Comparison of ENCODE assay signal across 26 cellular contexts in genomic region chr11:121488641-121489040, GRCh38. TPM values are rescaled to one million over a fixed set of nuclear protein-coding genes. Genes with fewer than 3 reads are reported as not detected.
A peak's percentile ranks its signal among the peaks of the same experiment; 100 is the strongest.
DNase-seq lines count a peak whose midpoint lies in the region; ATAC-seq and TF ChIP-seq lines count a peak whose summit lies in the region.
"Had no signal": no experiment of that assay in that cellular context is flagged by ENCODE, and none has a peak within 500 bp of the region (broad histone marks: within the 10 kb centered on the region; RNA-seq: fewer than 3 reads in every experiment).

No MANE protein-coding gene starts in this region.

- BruUV-seq in PC-9 (replicated peaks; lab: Mats Ljungman, UMichigan) = no TSS peak

- TF ChIP-seq CTCF in PC-9 (conservative IDR thresholded peaks at IDR 0.05) = no peak
- no peak for TF ChIP-seq CTCF in epithelial cell of esophagus (IDR thresholded peaks at IDR 0.05; ENCODE audit: insufficient read depth, low read depth, low read length, missing control alignments)

- H2AFZ ChIP-seq in PC-9 = no peak overlapping the region

- peak overlapping the region; percentile 45 for H3K4me2 ChIP-seq in PC-9

- POLR2A ChIA-PET in PC-9 (lab: Charles Lee; ENCODE audit: unreplicated experiment) = no interaction called here

- peak overlapping the region; percentile 56 for H3K27ac ChIP-seq in PC-9
- H3K27ac ChIP-seq: cardiac muscle cell, psoas muscle, SJCRH30, testis had no signal

- H3K9me3 ChIP-seq in PC-9 (ENCODE audit: insufficient read depth, low read depth) = no peaks in the 10 kb centered on the region
- H3K9me3 ChIP-seq: psoas muscle, sigmoid colon, SJCRH30, testis had no signal

- H3K4me3 ChIP-seq in PC-9 (no peak overlapping the region), epithelial cell of esophagus (ENCODE audit: low read length) (no peak overlapping the region)
- H3K4me3 ChIP-seq: cardiac muscle cell, psoas muscle, sigmoid colon, SJCRH30, testis had no signal

- no peak for ATAC-seq in activated T-cell treated with anti-CD3 and anti-CD28 coated beads, Interleukin-2, amount 50 U/mL, for 72 hours (replicated peaks in 1 of 2)
- no peak for ATAC-seq in activated T-cell treated with anti-CD3 and anti-CD28 coated beads, Interleukin-2, amount 50 U/mL, for 4 hours
- no peak for ATAC-seq in stimulated activated effector memory CD8-positive, alpha-beta T cell treated with anti-CD3 and anti-CD28 coated beads, Interleukin-12 subunit alpha, Interleukin-12 subunit beta, amount 100 ng/mL, for 72 hours
- no peak for ATAC-seq in GM21737 (IDR thresholded peaks at IDR 0.05; ENCODE audit: unreplicated experiment)

- intact Hi-C loops in PC-9 (cut with micrococcal nuclease; ENCODE audit: unreplicated experiment) = no loop called here

- no peaks in the 10 kb centered on the region for H3K9me2 ChIP-seq in PC-9 (ENCODE audit: insufficient read depth)

- H4K20me1 ChIP-seq in PC-9 (ENCODE audit: insufficient read depth) = no peaks in the 10 kb centered on the region

- H3K27ac Mint-ChIP-seq in activated T-cell treated with anti-CD3 and anti-CD28 coated beads, Interleukin-2, amount 50 U/mL, for 72 hours = peak overlapping the region; percentile 36
- peak overlapping the region; percentile 57 for H3K27ac Mint-ChIP-seq in stimulated activated effector memory CD8-positive, alpha-beta T cell treated with anti-CD3 and anti-CD28 coated beads, Interleukin-12 subunit alpha, Interleukin-12 subunit beta, amount 100 ng/mL, for 72 hours
- H3K27ac Mint-ChIP-seq: activated CD4-positive, alpha-beta memory T cell treated with anti-CD3 and anti-CD28 coated beads, Interleukin-2, amount 10 ng/mL, durations not matched to agents 7 days and 5 days had no signal

- H3K27me3 ChIP-seq in PC-9 (ENCODE audit: insufficient read depth, low read depth) = no peaks in the 10 kb centered on the region
- H3K27me3 ChIP-seq: cardiac muscle cell, sigmoid colon, SJCRH30, testis had no signal

- H3K79me2 ChIP-seq in PC-9 (ENCODE audit: low read depth) = no peaks in the 10 kb centered on the region

- peaks cover 45% of the 10 kb centered on the region for H3K4me1 Mint-ChIP-seq in activated T-cell treated with anti-CD3 and anti-CD28 coated beads, Interleukin-2, amount 50 U/mL, for 72 hours (ENCODE audit: low read depth)
- H3K4me1 Mint-ChIP-seq in activated T-cell treated with anti-CD3 and anti-CD28 coated beads, Interleukin-2, amount 50 U/mL, for 4 hours (ENCODE audit: low read depth) = peaks cover 53% of the 10 kb centered on the region
- peaks cover 55% of the 10 kb centered on the region for H3K4me1 Mint-ChIP-seq in stimulated activated effector memory CD8-positive, alpha-beta T cell treated with anti-CD3 and anti-CD28 coated beads, Interleukin-12 subunit alpha, Interleukin-12 subunit beta, amount 100 ng/mL, for 72 hours

- peaks cover 26% of the 10 kb centered on the region for H3K4me1 ChIP-seq in PC-9 (replicated peaks; ENCODE audit: insufficient read depth)
- H3K4me1 ChIP-seq: psoas muscle, SJCRH30, testis had no signal

- CTCF ChIA-PET in PC-9 (lab: Charles Lee) = no interaction called here

- H3K27me3 Mint-ChIP-seq in activated T-cell treated with anti-CD3 and anti-CD28 coated beads, Interleukin-2, amount 50 U/mL, for 72 hours (ENCODE audit: low read depth) = no peaks in the 10 kb centered on the region
- no peaks in the 10 kb centered on the region for H3K27me3 Mint-ChIP-seq in activated T-cell treated with anti-CD3 and anti-CD28 coated beads, Interleukin-2, amount 50 U/mL, for 4 hours (ENCODE audit: low read depth)
- H3K27me3 Mint-ChIP-seq: activated CD4-positive, alpha-beta memory T cell treated with anti-CD3 and anti-CD28 coated beads, Interleukin-2, amount 10 ng/mL, durations not matched to agents 7 days and 5 days; IgD-negative memory B cell had no signal

- no peak for DNase-seq in activated T-cell treated with anti-CD3 and anti-CD28 coated beads, Interleukin-2, amount 50 U/mL, for 72 hours
- no peak for DNase-seq in activated T-cell treated with anti-CD3 and anti-CD28 coated beads, Interleukin-2, amount 50 U/mL, for 4 hours
- DNase-seq in PC-9 = peak in 1 of 2 experiments; percentile 89
- DNase-seq in epithelial cell of esophagus (ENCODE audit: low read depth) = peak; percentile 32
- no peak for DNase-seq in stimulated activated effector memory CD8-positive, alpha-beta T cell treated with anti-CD3 and anti-CD28 coated beads, Interleukin-12 subunit alpha, Interleukin-12 subunit beta, amount 100 ng/mL, for 72 hours (ENCODE audit: low spot score in 2 of 2)
- DNase-seq in stimulated activated CD4-positive, alpha-beta T cell treated with anti-CD3 and anti-CD28 coated beads, Interleukin-1b, Interleukin-23, amount 100 ng/mL, for 48 hours = no peak
- DNase-seq in NCI-H1105 (lab: John Stamatoyannopoulos, UW) = no peak
- DNase-seq: activated CD4-positive, alpha-beta memory T cell treated with anti-CD3 and anti-CD28 coated beads, Interleukin-2, amount 10 ng/mL, durations not matched to agents 7 days and 5 days; activated CD4-positive, CD25-positive, alpha-beta regulatory T cell treated with anti-CD3 and anti-CD28 coated beads, Interleukin-2, amount 50 U/mL, for 72 hours; activated gamma-delta T cell; activated T-cell treated with anti-CD3 and anti-CD28 coated beads for 4 hours; H7; mesenchymal stem cell; NCI-H1105 treated with DMSO at 0.1 percent for 48 hours; NCI-H2029; NCI-H2227 treated with DMSO at 0.1 percent for 48 hours; NCI-H69; psoas muscle; sigmoid colon; SJCRH30; stimulated activated CD4-positive, alpha-beta T cell treated with anti-CD3 and anti-CD28 coated beads, Interleukin-4, amount 100 ng/mL, for 4 hours; stimulated activated naive CD4-positive, alpha-beta T cell treated with Interleukin-2 at 50 U/mL for 16 hours; testis had no signal

- H3K9me3 Mint-ChIP-seq in activated T-cell treated with anti-CD3 and anti-CD28 coated beads, Interleukin-2, amount 50 U/mL, for 72 hours = peaks cover 0 to 3% of the 10 kb centered on the region in 2 donors
- H3K9me3 Mint-ChIP-seq in activated T-cell treated with anti-CD3 and anti-CD28 coated beads, Interleukin-2, amount 50 U/mL, for 4 hours = no peaks in the 10 kb centered on the region
- no peaks in the 10 kb centered on the region for H3K9me3 Mint-ChIP-seq in stimulated activated effector memory CD8-positive, alpha-beta T cell treated with anti-CD3 and anti-CD28 coated beads, Interleukin-12 subunit alpha, Interleukin-12 subunit beta, amount 100 ng/mL, for 72 hours
- H3K9me3 Mint-ChIP-seq: activated CD4-positive, alpha-beta memory T cell treated with anti-CD3 and anti-CD28 coated beads, Interleukin-2, amount 10 ng/mL, durations not matched to agents 7 days and 5 days had no signal

- H3K36me3 ChIP-seq in PC-9 (ENCODE audit: low read depth) = no peaks in the 10 kb centered on the region
- H3K36me3 ChIP-seq: cardiac muscle cell, sigmoid colon, SJCRH30 had no signal

- H3K36me3 Mint-ChIP-seq in activated T-cell treated with anti-CD3 and anti-CD28 coated beads, Interleukin-2, amount 50 U/mL, for 72 hours (ENCODE audit: insufficient read depth in 2 of 2) = peaks cover 13 to 30% of the 10 kb centered on the region in 2 donors
- peaks cover 59% of the 10 kb centered on the region for H3K36me3 Mint-ChIP-seq in activated T-cell treated with anti-CD3 and anti-CD28 coated beads, Interleukin-2, amount 50 U/mL, for 4 hours (ENCODE audit: insufficient read depth)
- peaks cover 29% of the 10 kb centered on the region for H3K36me3 Mint-ChIP-seq in stimulated activated effector memory CD8-positive, alpha-beta T cell treated with anti-CD3 and anti-CD28 coated beads, Interleukin-12 subunit alpha, Interleukin-12 subunit beta, amount 100 ng/mL, for 72 hours

- no peak overlapping the region for H3K4me3 Mint-ChIP-seq in activated T-cell treated with anti-CD3 and anti-CD28 coated beads, Interleukin-2, amount 50 U/mL, for 72 hours
- no peak overlapping the region for H3K4me3 Mint-ChIP-seq in activated T-cell treated with anti-CD3 and anti-CD28 coated beads, Interleukin-2, amount 50 U/mL, for 4 hours
- no peak overlapping the region for H3K4me3 Mint-ChIP-seq in stimulated activated effector memory CD8-positive, alpha-beta T cell treated with anti-CD3 and anti-CD28 coated beads, Interleukin-12 subunit alpha, Interleukin-12 subunit beta, amount 100 ng/mL, for 72 hours
- H3K4me3 Mint-ChIP-seq: activated CD4-positive, alpha-beta memory T cell treated with anti-CD3 and anti-CD28 coated beads, Interleukin-2, amount 10 ng/mL, durations not matched to agents 7 days and 5 days had no signal

- H3F3A ChIP-seq in PC-9 (ENCODE audit: insufficient read depth, low read depth) = peaks cover 6% of the 10 kb centered on the region

RNA-seq across cellular contexts. Expression of gene SORL1, which starts 36.5 kb away (rescaled TPM):
- 10 to 100 TPM; 66.3 to 80.0 TPM for total RNA-seq in activated T-cell treated with anti-CD3 and anti-CD28 coated beads, Interleukin-2, amount 50 U/mL, for 72 hours
- total RNA-seq in activated T-cell treated with anti-CD3 and anti-CD28 coated beads, Interleukin-2, amount 50 U/mL, for 4 hours = 10 to 100 TPM; 21.3 to 25.6 (median 21.3) TPM
- total RNA-seq in PC-9 (2021) = 4.9 and 6.4 TPM in 2 replicates
